Comparison of ENCODE assay signal across 14 cellular contexts in genomic region chr9:108543251-108543768, GRCh38.
DNase-seq lines count a peak whose midpoint lies in the region; ATAC-seq and TF ChIP-seq lines count a peak whose summit lies in the region.
"Had no signal": no experiment of that assay in that cellular context is flagged by ENCODE, and none has a peak within 500 bp of the region (broad histone marks: within the 10 kb centered on the region; RNA-seq: fewer than 3 reads in every experiment).

No MANE protein-coding gene starts in this region.

- POLR2A ChIA-PET in activated CD4-positive, alpha-beta memory T cell treated with anti-CD3 and anti-CD28 coated beads for 36 hours (lab: Charles Lee) = no interaction called here

- peak; percentile 57 for DNase-seq in EH (ENCODE audit: low read depth)
- peak; percentile 63 for DNase-seq in SW480 (ENCODE audit: low spot score)
- DNase-seq in kidney glomerular epithelial cell (lab: John Stamatoyannopoulos, UW) = peak; percentile 57
- DNase-seq in activated CD4-positive, alpha-beta memory T cell treated with anti-CD3 and anti-CD28 coated beads for 36 hours = no peak
- no peak for DNase-seq in activated naive CD4-positive, alpha-beta T cell treated with anti-CD3 and anti-CD28 coated beads, Interleukin-2, amount 10 ng/mL, durations not matched to agents 7 days and 5 days
- DNase-seq: activated CD8-positive, alpha-beta memory T cell treated with anti-CD3 and anti-CD28 coated beads, Interleukin-2, amount 50 U/mL, for 48 hours; CD8-positive, alpha-beta memory T cell; NCI-H774; T-helper 17 cell had no signal

- ATAC-seq in GM21528 (IDR thresholded peaks at IDR 0.05; ENCODE audit: low FRiP score, unreplicated experiment) (no peak), HG03520 (IDR thresholded peaks at IDR 0.05; ENCODE audit: unreplicated experiment) (no peak)
- ATAC-seq: GM12878, T-helper 17 cell had no signal

- no peaks in the 10 kb centered on the region for H3K36me3 Mint-ChIP-seq in activated CD4-positive, alpha-beta memory T cell treated with anti-CD3 and anti-CD28 coated beads for 36 hours
- H3K36me3 Mint-ChIP-seq in activated naive CD4-positive, alpha-beta T cell treated with anti-CD3 and anti-CD28 coated beads, Interleukin-2, amount 10 ng/mL, durations not matched to agents 7 days and 5 days = no peaks in the 10 kb centered on the region
- H3K36me3 Mint-ChIP-seq: CD8-positive, alpha-beta memory T cell had no signal

- H3K4me1 Mint-ChIP-seq in activated CD4-positive, alpha-beta memory T cell treated with anti-CD3 and anti-CD28 coated beads for 36 hours (ENCODE audit: low read depth) = no peaks in the 10 kb centered on the region
- no peaks in the 10 kb centered on the region for H3K4me1 Mint-ChIP-seq in activated naive CD4-positive, alpha-beta T cell treated with anti-CD3 and anti-CD28 coated beads, Interleukin-2, amount 10 ng/mL, durations not matched to agents 7 days and 5 days
- H3K4me1 Mint-ChIP-seq: CD8-positive, alpha-beta memory T cell; T-helper 17 cell had no signal

- intact Hi-C loops in activated CD4-positive, alpha-beta memory T cell treated with anti-CD3 and anti-CD28 coated beads for 36 hours (cut with micrococcal nuclease) = no loop called here

- H3K4me3 Mint-ChIP-seq in activated CD4-positive, alpha-beta memory T cell treated with anti-CD3 and anti-CD28 coated beads for 36 hours = no peak overlapping the region
- no peak overlapping the region for H3K4me3 Mint-ChIP-seq in activated naive CD4-positive, alpha-beta T cell treated with anti-CD3 and anti-CD28 coated beads, Interleukin-2, amount 10 ng/mL, durations not matched to agents 7 days and 5 days
- H3K4me3 Mint-ChIP-seq: CD8-positive, alpha-beta memory T cell; stimulated activated naive CD8-positive, alpha-beta T cell treated with anti-CD3 and anti-CD28 coated beads, Interleukin-15, Interleukin-2, amounts not matched to agents 100 ng/mL and 50 ng/mL, for 24 hours; T-helper 17 cell had no signal

- 0 out of 2 replicates have a peak, but pooled peaks have one; percentile 10 for TF ChIP-seq RAD21 in Ishikawa (IDR thresholded peaks at IDR 0.05; ENCODE audit: low read depth)

- peak; percentile 75 for TF ChIP-seq EP300 in Ishikawa (IDR thresholded peaks at IDR 0.05; ENCODE audit: borderline replicate concordance)

- no peak overlapping the region for H3K27ac Mint-ChIP-seq in activated CD4-positive, alpha-beta memory T cell treated with anti-CD3 and anti-CD28 coated beads for 36 hours
- no peak overlapping the region for H3K27ac Mint-ChIP-seq in activated naive CD4-positive, alpha-beta T cell treated with anti-CD3 and anti-CD28 coated beads, Interleukin-2, amount 10 ng/mL, durations not matched to agents 7 days and 5 days
- H3K27ac Mint-ChIP-seq: CD8-positive, alpha-beta memory T cell; stimulated activated naive CD8-positive, alpha-beta T cell treated with anti-CD3 and anti-CD28 coated beads, Interleukin-15, Interleukin-2, amounts not matched to agents 100 ng/mL and 50 ng/mL, for 24 hours; T-helper 17 cell had no signal

- CTCF ChIA-PET in activated CD4-positive, alpha-beta memory T cell treated with anti-CD3 and anti-CD28 coated beads for 36 hours (lab: Charles Lee) = no interaction called here
- CTCF ChIA-PET in activated naive CD4-positive, alpha-beta T cell treated with anti-CD3 and anti-CD28 coated beads, Interleukin-2, amount 10 ng/mL, durations not matched to agents 7 days and 5 days (lab: Charles Lee) = no interaction called here

- H3K27me3 Mint-ChIP-seq in activated CD4-positive, alpha-beta memory T cell treated with anti-CD3 and anti-CD28 coated beads for 36 hours = no peaks in the 10 kb centered on the region
- no peaks in the 10 kb centered on the region for H3K27me3 Mint-ChIP-seq in activated naive CD4-positive, alpha-beta T cell treated with anti-CD3 and anti-CD28 coated beads, Interleukin-2, amount 10 ng/mL, durations not matched to agents 7 days and 5 days
- H3K27me3 Mint-ChIP-seq: CD8-positive, alpha-beta memory T cell; stimulated activated naive CD8-positive, alpha-beta T cell treated with anti-CD3 and anti-CD28 coated beads, Interleukin-15, Interleukin-2, amounts not matched to agents 100 ng/mL and 50 ng/mL, for 24 hours; T-helper 17 cell had no signal

- no peaks in the 10 kb centered on the region for H3K9me3 Mint-ChIP-seq in activated CD4-positive, alpha-beta memory T cell treated with anti-CD3 and anti-CD28 coated beads for 36 hours
- H3K9me3 Mint-ChIP-seq in activated naive CD4-positive, alpha-beta T cell treated with anti-CD3 and anti-CD28 coated beads, Interleukin-2, amount 10 ng/mL, durations not matched to agents 7 days and 5 days = peaks cover 2% of the 10 kb centered on the region

TF ChIP-seq in Ishikawa, 13 proteins besides CTCF, POLR2A, EP300 and RAD21:
- peak; percentile 68 for TF ChIP-seq TCF12 (IDR thresholded peaks at IDR 0.05; ENCODE audit: low read depth)
- TF ChIP-seq NFIC (IDR thresholded peaks at IDR 0.05) = peak; percentile 21; the same call in 1 of the 2 replicates
- TF ChIP-seq CREB1 (IDR thresholded peaks at IDR 0.05; ENCODE audit: low read depth) = no peak
- TF ChIP-seq ZBTB7A (IDR thresholded peaks at IDR 0.05; ENCODE audit: low read depth) = no peak
- TF ChIP-seq TEAD4 (IDR thresholded peaks at IDR 0.05) = peak; percentile 62
- no peak for TF ChIP-seq EGR1 (IDR thresholded peaks at IDR 0.05)
- TF ChIP-seq CEBPB (IDR thresholded peaks at IDR 0.05) = peak; percentile 31; the same call in 1 of the 2 replicates
- no peak for TF ChIP-seq REST (IDR thresholded peaks at IDR 0.05; ENCODE audit: low read depth)
- TF ChIP-seq USF1 (IDR thresholded peaks at IDR 0.05) = no peak
- TF ChIP-seq FOXM1 (IDR thresholded peaks at IDR 0.05; ENCODE audit: borderline replicate concordance, low read depth) = peak; percentile 45; the same call in 1 of the 2 replicates
- no peak for TF ChIP-seq TAF1 (IDR thresholded peaks at IDR 0.05; ENCODE audit: low read depth)
- 0 out of 2 replicates have a peak, but pooled peaks have one; percentile 17 for TF ChIP-seq YY1 (IDR thresholded peaks at IDR 0.05; ENCODE audit: low read depth)
- peak; percentile 58 for TF ChIP-seq MAX (IDR thresholded peaks at IDR 0.05)

Comparison
In these comparisons a context has a peak if more than half of its experiments do, and no peak if none do; other contexts are left out.
1. DNase-seq: peak in EH (single experiment), SW480 (single experiment) and kidney glomerular epithelial cell (single experiment); none in activated CD4-positive, alpha-beta memory T cell treated with anti-CD3 and anti-CD28 coated beads for 36 hours (single experiment) and activated naive CD4-positive, alpha-beta T cell treated with anti-CD3 and anti-CD28 coated beads, Interleukin-2, amount 10 ng/mL, durations not matched to agents 7 days and 5 days (single experiment).